Comparison of ENCODE assay signal across 8 cellular contexts in genomic region chr11:65226103-65226442, GRCh38. TPM values are rescaled to one million over a fixed set of nuclear protein-coding genes. Genes with fewer than 3 reads are reported as not detected.
DNase-seq lines count a peak whose midpoint lies in the region; ATAC-seq and TF ChIP-seq lines count a peak whose summit lies in the region.
"Had no signal": no experiment of that assay in that cellular context is flagged by ENCODE, and none has a peak within 500 bp of the region (broad histone marks: within the 10 kb centered on the region; RNA-seq: fewer than 3 reads in every experiment).

No MANE protein-coding gene starts in this region.

- no peaks in the 10 kb centered on the region for H3K79me1 ChIP-seq in H9 (ENCODE audit: insufficient read depth, low read depth, low read length, poor library complexity, severe bottlenecking)

- peak overlapping the region; percentile 47 for H3K4me2 ChIP-seq in H9 (ENCODE audit: insufficient read depth, insufficient read length, low read length)

- TF ChIP-seq CTCF in H9 (conservative IDR thresholded peaks at IDR 0.05) (no peak), WI38 (IDR thresholded peaks at IDR 0.05; ENCODE audit: low read depth, low read length) (no peak), foreskin keratinocyte (conservative IDR thresholded peaks at IDR 0.05) (no peak)

- no peak overlapping the region for H3K18ac ChIP-seq in H9 (ENCODE audit: insufficient read length, low read depth, low read length)

- H3K27me3 ChIP-seq in H9 (ENCODE audit: insufficient read depth, low read length): no peaks in the 10 kb centered on the region
- no peaks in the 10 kb centered on the region for H3K27me3 ChIP-seq in foreskin keratinocyte

- no peak overlapping the region for H2BK20ac ChIP-seq in H9 (ENCODE audit: low read depth, low read length, poor library complexity, severe bottlenecking)

- H3K36me3 Mint-ChIP-seq in H9 (ENCODE audit: insufficient read depth in 1 of 3, low read depth in 3 of 3): peaks cover 17 to 29% (median 25%) of the 10 kb centered on the region in 3 experiments

- no peaks in the 10 kb centered on the region for H3K9me3 ChIP-seq in H9 (ENCODE audit: control insufficient read depth, low read depth, low read length)

- H2AFZ ChIP-seq in H9 (ENCODE audit: low read length): no peak overlapping the region

- H3K23ac ChIP-seq in H9 (ENCODE audit: insufficient read length, low read depth, low read length): no peak overlapping the region

- H3K9me3 Mint-ChIP-seq in H9: peaks cover 3% of the 10 kb centered on the region in 2 experiments; a peak in 3 of 5 replicates

- no peak overlapping the region for H4K5ac ChIP-seq in H9 (ENCODE audit: insufficient read length, low read depth, low read length)

- H3K79me2 ChIP-seq in H9 (ENCODE audit: insufficient read depth, low read length): no peaks in the 10 kb centered on the region

- H2AK5ac ChIP-seq in H9 (ENCODE audit: insufficient read length, low read length): no peak overlapping the region

- H3T11ph ChIP-seq in H9 (ENCODE audit: low read length): no peak overlapping the region

- H3K27ac Mint-ChIP-seq in H9: peak overlapping the region in 2 of 3 experiments; percentile 82 to 91; a peak in 2 of 7 replicates

- no peaks in the 10 kb centered on the region for H4K20me1 ChIP-seq in H9 (ENCODE audit: control insufficient read depth, insufficient read depth, insufficient read length)

- no peak overlapping the region for H2BK15ac ChIP-seq in H9 (ENCODE audit: low read depth, low read length)

- H2BK120ac ChIP-seq in H9 (ENCODE audit: low read depth, low read length, poor library complexity, severe bottlenecking): no peak overlapping the region

- no peaks in the 10 kb centered on the region; the same call in 1 of the 2 replicates for H3K4me1 ChIP-seq in H9 (ENCODE audit: insufficient read depth, low read length)
- H3K4me1 ChIP-seq in foreskin keratinocyte: no peaks in the 10 kb centered on the region

- no peak overlapping the region for H2BK12ac ChIP-seq in H9 (ENCODE audit: insufficient read length, low read depth, low read length)

- no peak overlapping the region for H3K14ac ChIP-seq in H9 (ENCODE audit: insufficient read depth, low read length)

- H3K4ac ChIP-seq in H9 (ENCODE audit: low read depth, low read length): no peak overlapping the region

- peaks cover 6% of the 10 kb centered on the region for H3K23me2 ChIP-seq in H9 (ENCODE audit: insufficient read length, low read depth, low read length, poor library complexity, severe bottlenecking)

- no peak overlapping the region for H2BK5ac ChIP-seq in H9 (ENCODE audit: insufficient read length, low read length)

- peaks cover 13 to 17% of the 10 kb centered on the region in 2 experiments for H3K4me1 Mint-ChIP-seq in H9

- peaks cover 3% of the 10 kb centered on the region; the same call in 1 of the 2 replicates for H3K27me3 Mint-ChIP-seq in H9 (ENCODE audit: low read depth)

- H3K56ac ChIP-seq in H9 (ENCODE audit: insufficient read length, low read depth, low read length): no peak overlapping the region

- no peak overlapping the region for H4K91ac ChIP-seq in H9 (ENCODE audit: insufficient read length, low read depth, low read length)

- ATAC-seq in foreskin keratinocyte: no peak
- no peak for ATAC-seq in HG02970 (IDR thresholded peaks at IDR 0.05; ENCODE audit: low FRiP score, unreplicated experiment)

- H3K9ac ChIP-seq in H9 (ENCODE audit: extremely low read depth, insufficient read length, low read length): peak overlapping the region; percentile 6

- H3K4me3 ChIP-seq in WI38 (ENCODE audit: low read depth, low read length) (peak overlapping the region; percentile 22), skin epidermis (peak overlapping the region; percentile 15 to 42 (median 26))

- WGBS in H9 (ENCODE audit: extremely low coverage, insufficient read length, low lambda C conversion rate): no CpG with 5 or more reads among the region's 7 CpGs

- H3K4me3 Mint-ChIP-seq in H9: peak overlapping the region; percentile 64 to 80

- H3K27ac ChIP-seq in H9 (ENCODE audit: insufficient read length, low read depth, low read length) (no peak overlapping the region), foreskin keratinocyte (peak overlapping the region; percentile 32), skin epidermis (peak overlapping the region in 17 of 21 experiments; percentile 32 to 83 (median 72))

- DNase-seq in H9: no peak
- no peak for DNase-seq in foreskin keratinocyte
- no peak for DNase-seq in SIG-M5 (lab: John Stamatoyannopoulos, UW)
- DNase-seq in stimulated activated CD4-positive, alpha-beta T cell treated with anti-CD3 and anti-CD28 coated beads, Interleukin-1b, Interleukin-23, amount 100 ng/mL, for 48 hours: no peak
- DNase-seq: NCI-H187 had no signal

- no peak overlapping the region for H4K8ac ChIP-seq in H9 (replicated peaks; ENCODE audit: insufficient read length, low read depth, low read length)

RNA-seq across cellular contexts. Expression of gene POLA2, which starts 35.7 kb away (rescaled TPM):
- 37.7 and 41.5 TPM in 2 replicates for total RNA-seq in H9 (2021)
- total RNA-seq in foreskin keratinocyte: 30.6 and 30.8 TPM in 2 replicates
- polyA plus RNA-seq in foreskin keratinocyte: 39.8 and 42.7 TPM in 2 replicates

RNA-seq across cellular contexts. Expression of gene CAPN1, which starts 44.3 kb away (rescaled TPM):
- total RNA-seq in H9 (2021): 175 and 178 TPM in 2 replicates
- 287 and 288 TPM in 2 replicates for total RNA-seq in foreskin keratinocyte
- polyA plus RNA-seq in foreskin keratinocyte: 306 and 318 TPM in 2 replicates

RNA-seq across cellular contexts. Expression of gene SPDYC, which starts 56.0 kb away (rescaled TPM):
- total RNA-seq in H9 (2021): 0.44 and 0.61 TPM in 2 replicates
- total RNA-seq in foreskin keratinocyte: not detected in 2 replicates
- not detected in 2 replicates for polyA plus RNA-seq in foreskin keratinocyte
